ENCODE assay signal across 20 cellular contexts in genomic region chr20:6473197-6473596, GRCh38.
DNase-seq lines count a peak whose midpoint lies in the region; ATAC-seq, FAIRE-seq and TF ChIP-seq lines count a peak whose summit lies in the region.
"Had no signal": no experiment of that assay in that cellular context is flagged by ENCODE, and none has a peak within 500 bp of the region (broad histone marks: within the 10 kb centered on the region; RNA-seq: fewer than 3 reads in every experiment).

No MANE protein-coding gene starts in this region.

- H3K4me2 ChIP-seq in GM23248 (ENCODE audit: unreplicated experiment) (no peak overlapping the region), mammary epithelial cell (ENCODE audit: insufficient read depth, low read depth, low read length) (no peak overlapping the region), keratinocyte (ENCODE audit: control insufficient read depth, extremely low read depth, insufficient read depth, low read depth, low read length) (no peak overlapping the region), SK-N-SH (no peak overlapping the region)

- ATAC-seq in stimulated activated naive CD8-positive, alpha-beta T cell treated with anti-CD3 and anti-CD28 coated beads, Interleukin-15, Interleukin-2, amounts not matched to agents 100 U/mL and 50 U/mL, for 24 hours, result no peak
- no peak for ATAC-seq in activated naive CD8-positive, alpha-beta T cell treated with anti-CD3 and anti-CD28 coated beads, Interleukin-2, amount 50 U/mL, for 24 hours
- ATAC-seq: esophagus mucosa; naive thymus-derived CD8-positive, alpha-beta T cell had no signal

- CTCF ChIA-PET in mammary epithelial cell (lab: Charles Lee; ENCODE audit: low non-redundant PET), result no interaction called here
- CTCF ChIA-PET in SK-N-SH (lab: Yijun Ruan, JAX), result no interaction called here

- no peak for TF ChIP-seq RAD21 in SK-N-SH (IDR thresholded peaks at IDR 0.05; ENCODE audit: low read length)

- H2AFZ ChIP-seq in GM23248 (no peak overlapping the region), mammary epithelial cell (ENCODE audit: low read depth, low read length) (no peak overlapping the region), keratinocyte (ENCODE audit: control insufficient read depth, low read length) (no peak overlapping the region), SK-N-SH (ENCODE audit: low read depth) (no peak overlapping the region)

- H3K9ac ChIP-seq in GM23248 (no peak overlapping the region), mammary epithelial cell (ENCODE audit: insufficient read depth, low read length) (no peak overlapping the region), keratinocyte (ENCODE audit: control insufficient read depth, extremely low read depth, insufficient read depth, low read length) (no peak overlapping the region), SK-N-SH (no peak overlapping the region)

- no peak for TF ChIP-seq POLR2A in NB4 (IDR thresholded peaks at IDR 0.05; ENCODE audit: extremely low read depth, insufficient read length)

- H3K27ac ChIP-seq in GM23248 (no peak overlapping the region), mammary epithelial cell (ENCODE audit: insufficient read depth, low read depth, low read length) (no peak overlapping the region), keratinocyte (ENCODE audit: control insufficient read depth, insufficient read depth, low read length) (no peak overlapping the region), WERI-Rb-1 (no peak overlapping the region), SK-N-SH (ENCODE audit: low read depth in 2 of 2, low read length in 1 of 2) (no peak overlapping the region)
- H3K27ac ChIP-seq: cardiac muscle cell, skin epidermis, testis had no signal

- H3K27me3 ChIP-seq in GM23248 (replicated peaks; ENCODE audit: insufficient read depth), result no peaks in the 10 kb centered on the region
- H3K27me3 ChIP-seq in mammary epithelial cell (ENCODE audit: insufficient read depth, low read length), result no peaks in the 10 kb centered on the region
- H3K27me3 ChIP-seq in keratinocyte (ENCODE audit: control insufficient read depth, extremely low read depth, insufficient read depth, low read length), result no peaks in the 10 kb centered on the region
- peaks cover 28% of the 10 kb centered on the region for H3K27me3 ChIP-seq in WERI-Rb-1 (ENCODE audit: insufficient read depth, low read depth, severe bottlenecking)
- no peaks in the 10 kb centered on the region for H3K27me3 ChIP-seq in SK-N-SH (ENCODE audit: insufficient read depth)
- H3K27me3 ChIP-seq: cardiac muscle cell, testis had no signal

- H3K9me1 ChIP-seq in keratinocyte (ENCODE audit: control insufficient read depth, extremely low read depth, insufficient read depth, low read length), result no peaks in the 10 kb centered on the region

- H3K9me3 Mint-ChIP-seq in activated naive CD8-positive, alpha-beta T cell treated with anti-CD3 and anti-CD28 coated beads, Interleukin-2, amount 50 U/mL, for 24 hours, result no peaks in the 10 kb centered on the region
- H3K9me3 Mint-ChIP-seq: T-helper 1 cell treated with Interleukin-12 subunit alpha and Interleukin-12 subunit beta and Interleukin-4 antibody, amounts not matched to agents 30 μg/mL and 1 μg/mL, for 36 hours had no signal

- H3K9me3 ChIP-seq in GM23248 (ENCODE audit: low read depth), result no peaks in the 10 kb centered on the region
- no peaks in the 10 kb centered on the region for H3K9me3 ChIP-seq in mammary epithelial cell (replicated peaks; ENCODE audit: insufficient read depth, low read length)
- H3K9me3 ChIP-seq in keratinocyte (ENCODE audit: control insufficient read depth, low read depth, low read length), result no peaks in the 10 kb centered on the region
- H3K9me3 ChIP-seq in WERI-Rb-1 (ENCODE audit: severe bottlenecking), result no peaks in the 10 kb centered on the region
- no peaks in the 10 kb centered on the region; the same call in 1 of the 2 replicates for H3K9me3 ChIP-seq in SK-N-SH
- H3K9me3 ChIP-seq: testis had no signal

- BruUV-seq in mammary epithelial cell (replicated peaks; lab: Mats Ljungman, UMichigan), result no TSS peak

- POLR2A ChIA-PET in SK-N-SH (lab: Yijun Ruan, JAX), result no interaction called here

- H3K79me2 ChIP-seq in GM23248 (ENCODE audit: insufficient read depth) (no peaks in the 10 kb centered on the region), mammary epithelial cell (ENCODE audit: insufficient read depth, low read length) (no peaks in the 10 kb centered on the region), keratinocyte (ENCODE audit: control insufficient read depth, insufficient read depth, low read length) (no peaks in the 10 kb centered on the region), SK-N-SH (ENCODE audit: insufficient read depth) (no peaks in the 10 kb centered on the region)

- H3K4me3 Mint-ChIP-seq in activated naive CD8-positive, alpha-beta T cell treated with anti-CD3 and anti-CD28 coated beads, Interleukin-2, amount 50 U/mL, for 24 hours, result no peak overlapping the region
- H3K4me3 Mint-ChIP-seq: activated naive CD8-positive, alpha-beta T cell; naive thymus-derived CD8-positive, alpha-beta T cell; T-helper 1 cell treated with Interleukin-12 subunit alpha and Interleukin-12 subunit beta and Interleukin-4 antibody, amounts not matched to agents 30 μg/mL and 1 μg/mL, for 36 hours had no signal

- H3K9me2 ChIP-seq in GM23248 (ENCODE audit: insufficient read depth), result no peaks in the 10 kb centered on the region
- no peaks in the 10 kb centered on the region for H3K9me2 ChIP-seq in SK-N-SH

- H3K4me1 ChIP-seq in GM23248 (ENCODE audit: insufficient read depth), result no peaks in the 10 kb centered on the region
- peaks cover 8% of the 10 kb centered on the region for H3K4me1 ChIP-seq in mammary epithelial cell (ENCODE audit: insufficient read depth, low read length)
- H3K4me1 ChIP-seq in keratinocyte (ENCODE audit: control insufficient read depth, extremely low read depth, insufficient read depth, low read length), result no peaks in the 10 kb centered on the region
- no peaks in the 10 kb centered on the region for H3K4me1 ChIP-seq in SK-N-SH (ENCODE audit: control insufficient read depth in 1 of 2, insufficient read depth in 2 of 2, low read depth in 1 of 2, low read length in 1 of 2)
- H3K4me1 ChIP-seq: testis had no signal

- H3K27me3 Mint-ChIP-seq in activated naive CD8-positive, alpha-beta T cell treated with anti-CD3 and anti-CD28 coated beads, Interleukin-2, amount 50 U/mL, for 24 hours, result no peaks in the 10 kb centered on the region
- H3K27me3 Mint-ChIP-seq: activated naive CD8-positive, alpha-beta T cell had no signal

- DNase-seq in GM23248, result peak; percentile 5
- peak; percentile 49 for DNase-seq in NB4 (ENCODE audit: low read depth)
- peak; percentile 88 for DNase-seq in mammary epithelial cell
- DNase-seq in keratinocyte (ENCODE audit: low read depth, low spot score), result peak; percentile 41
- DNase-seq in WERI-Rb-1, result no peak
- DNase-seq in stimulated activated naive CD8-positive, alpha-beta T cell treated with anti-CD3 and anti-CD28 coated beads, Interleukin-15, Interleukin-2, amounts not matched to agents 100 U/mL and 50 U/mL, for 24 hours, result no peak
- DNase-seq in SK-N-SH, result no peak
- DNase-seq in activated naive CD8-positive, alpha-beta T cell treated with anti-CD3 and anti-CD28 coated beads, Interleukin-2, amount 50 U/mL, for 24 hours, result no peak
- DNase-seq: activated CD4-positive, CD25-positive, alpha-beta regulatory T cell; naive thymus-derived CD8-positive, alpha-beta T cell; NCI-H187; Right ventricle myocardium superior; stimulated activated CD8-positive, alpha-beta memory T cell treated with anti-CD3 and anti-CD28 coated beads, Interleukin-4, amount 100 ng/mL, for 48 hours; testis had no signal

- H3K4me1 Mint-ChIP-seq in activated naive CD8-positive, alpha-beta T cell treated with anti-CD3 and anti-CD28 coated beads, Interleukin-2, amount 50 U/mL, for 24 hours, result no peaks in the 10 kb centered on the region
- H3K4me1 Mint-ChIP-seq: naive thymus-derived CD8-positive, alpha-beta T cell had no signal

- no peaks in the 10 kb centered on the region for H4K20me1 ChIP-seq in GM23248 (ENCODE audit: insufficient read depth)
- H4K20me1 ChIP-seq in mammary epithelial cell (ENCODE audit: insufficient read depth, low read length), result no peaks in the 10 kb centered on the region
- H4K20me1 ChIP-seq in keratinocyte (ENCODE audit: control insufficient read depth, extremely low read depth, insufficient read depth, low read length), result no peaks in the 10 kb centered on the region
- no peaks in the 10 kb centered on the region for H4K20me1 ChIP-seq in SK-N-SH (ENCODE audit: insufficient read depth)

- no peaks in the 10 kb centered on the region for H3K36me3 Mint-ChIP-seq in activated naive CD8-positive, alpha-beta T cell treated with anti-CD3 and anti-CD28 coated beads, Interleukin-2, amount 50 U/mL, for 24 hours (ENCODE audit: low read depth)
- H3K36me3 Mint-ChIP-seq: activated naive CD8-positive, alpha-beta T cell; naive thymus-derived CD8-positive, alpha-beta T cell had no signal

- TF ChIP-seq CTCF in NB4 (IDR thresholded peaks at IDR 0.05; ENCODE audit: low read depth, low read length), result no peak
- no peak for TF ChIP-seq CTCF in mammary epithelial cell (conservative IDR thresholded peaks at IDR 0.05 in 1 of 2, IDR thresholded peaks at IDR 0.05 in 1 of 2; ENCODE audit: extremely low read depth in 1 of 2, insufficient read depth in 1 of 2, low read depth in 1 of 2, low read length in 2 of 2)
- no peak for TF ChIP-seq CTCF in keratinocyte (optimal IDR thresholded peaks at IDR 0.05 in 1 of 3, IDR thresholded peaks at IDR 0.05 in 1 of 3, conservative IDR thresholded peaks at IDR 0.05 in 1 of 3; ENCODE audit: extremely low read depth in 1 of 3, insufficient read depth in 2 of 3, low read length in 3 of 3)
- no peak for TF ChIP-seq CTCF in WERI-Rb-1 (IDR thresholded peaks at IDR 0.05; ENCODE audit: low read depth, low read length)
- no peak for TF ChIP-seq CTCF in SK-N-SH (IDR thresholded peaks at IDR 0.05)

- no peaks in the 10 kb centered on the region for H3F3A ChIP-seq in GM23248 (ENCODE audit: insufficient read depth)
- no peaks in the 10 kb centered on the region for H3F3A ChIP-seq in SK-N-SH (replicated peaks; ENCODE audit: insufficient read depth)

- no peak overlapping the region for H3K4me3 ChIP-seq in GM23248
- no peak overlapping the region for H3K4me3 ChIP-seq in NB4 (ENCODE audit: low read depth, low read length)
- no peak overlapping the region for H3K4me3 ChIP-seq in mammary epithelial cell (replicated peaks in 1 of 3; ENCODE audit: insufficient read depth in 1 of 3, low read depth in 2 of 3, low read length in 3 of 3)
- H3K4me3 ChIP-seq in keratinocyte (ENCODE audit: control insufficient read depth in 2 of 3, extremely low read depth in 1 of 3, insufficient read depth in 2 of 3, low read depth in 1 of 3, low read length in 3 of 3), result no peak overlapping the region
- no peak overlapping the region for H3K4me3 ChIP-seq in WERI-Rb-1 (ENCODE audit: low read depth, low read length)
- H3K4me3 ChIP-seq in SK-N-SH (ENCODE audit: low read depth in 2 of 2, low read length in 1 of 2), result no peak overlapping the region
- H3K4me3 ChIP-seq: cardiac muscle cell, skin epidermis, testis had no signal

- TF ChIP-seq EP300 in SK-N-SH (IDR thresholded peaks at IDR 0.05; ENCODE audit: borderline replicate concordance in 1 of 2, low read depth in 1 of 2, low read length in 1 of 2), result no peak

- dilution Hi-C loops in mammary epithelial cell (cut with HindIII; ENCODE audit: low sequenced_read_pairs), result loop anchor here (5.0 kb wide), 2 partner anchors 36 to 91 kb away; no protein-coding TSS in a partner anchor
- dilution Hi-C loops in keratinocyte (cut with MboI; ENCODE audit: extremely low pct_ligation_motif_present, low sequenced_read_pairs), result no loop called here

- no peaks in the 10 kb centered on the region for H3K36me3 ChIP-seq in GM23248 (ENCODE audit: low read depth)
- H3K36me3 ChIP-seq in mammary epithelial cell (ENCODE audit: insufficient read depth, low read length), result no peaks in the 10 kb centered on the region
- H3K36me3 ChIP-seq in keratinocyte (ENCODE audit: control insufficient read depth in 2 of 2, extremely low read depth in 1 of 2, insufficient read depth in 2 of 2, low read length in 2 of 2), result no peaks in the 10 kb centered on the region
- no peaks in the 10 kb centered on the region for H3K36me3 ChIP-seq in WERI-Rb-1
- no peaks in the 10 kb centered on the region for H3K36me3 ChIP-seq in SK-N-SH (replicated peaks in 1 of 2; ENCODE audit: control insufficient read depth in 1 of 2, insufficient read depth in 2 of 2, low read length in 1 of 2)
- H3K36me3 ChIP-seq: cardiac muscle cell had no signal

- in situ Hi-C loops in GM23248 (cut with MboI), result no loop called here
- in situ Hi-C loops in mammary epithelial cell (cut with MboI; ENCODE audit: low sequenced_read_pairs in 2 of 2), result no loop called here

- H3K27ac Mint-ChIP-seq in activated naive CD8-positive, alpha-beta T cell treated with anti-CD3 and anti-CD28 coated beads, Interleukin-2, amount 50 U/mL, for 24 hours, result no peak overlapping the region
- H3K27ac Mint-ChIP-seq: activated naive CD8-positive, alpha-beta T cell; naive thymus-derived CD8-positive, alpha-beta T cell; T-helper 1 cell treated with Interleukin-12 subunit alpha and Interleukin-12 subunit beta and Interleukin-4 antibody, amounts not matched to agents 30 μg/mL and 1 μg/mL, for 36 hours had no signal

- intact Hi-C loops in mammary epithelial cell (cut with micrococcal nuclease), result no loop called here

- FAIRE-seq in keratinocyte (lab: Jason Lieb, UNC), result no peak
- FAIRE-seq: islet of Langerhans had no signal

Comparison
In these comparisons a context has a peak if more than half of its experiments do, and no peak if none do; other contexts are left out.
1. DNase-seq: peak in GM23248 (single experiment), NB4 (single experiment), mammary epithelial cell (single experiment) and keratinocyte (single experiment); none in WERI-Rb-1 (single experiment), stimulated activated naive CD8-positive, alpha-beta T cell treated with anti-CD3 and anti-CD28 coated beads, Interleukin-15, Interleukin-2, amounts not matched to agents 100 U/mL and 50 U/mL, for 24 hours (single experiment), SK-N-SH (single experiment) and activated naive CD8-positive, alpha-beta T cell treated with anti-CD3 and anti-CD28 coated beads, Interleukin-2, amount 50 U/mL, for 24 hours (single experiment).